Comparison of ENCODE assay signal across 17 cellular contexts in the genomic region with DNA sequence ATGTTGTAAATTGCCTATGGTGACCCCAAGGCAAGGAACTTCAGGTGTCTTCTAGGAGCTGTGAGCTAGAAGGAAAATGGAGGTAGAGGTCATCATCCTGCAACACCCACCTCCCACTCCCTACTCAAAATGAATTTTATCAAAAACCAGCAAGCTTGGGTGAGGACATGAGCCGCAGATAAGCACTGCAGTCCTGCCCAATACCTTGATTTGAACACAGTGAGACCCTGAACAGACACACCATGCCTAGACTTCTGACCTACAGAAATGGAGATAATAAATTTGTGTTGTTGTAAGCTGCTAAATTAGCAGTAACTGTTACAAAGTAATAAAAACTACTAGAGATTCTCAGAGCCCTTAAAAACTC. TPM values are rescaled to one million over a fixed set of nuclear protein-coding genes. Genes with fewer than 3 reads are reported as not detected.
A peak's percentile ranks its signal among the peaks of the same experiment; 100 is the strongest.
DNase-seq lines count a peak whose midpoint lies in the region; TF ChIP-seq lines count a peak whose summit lies in the region.
"Had no signal": no experiment of that assay in that cellular context is flagged by ENCODE, and none has a peak within 500 bp of the region (broad histone marks: within the 10 kb centered on the region; RNA-seq: fewer than 3 reads in every experiment).

No MANE protein-coding gene starts in this region.

- H3K9me3 Mint-ChIP-seq in activated naive CD4-positive, alpha-beta T cell treated with anti-CD3 and anti-CD28 coated beads, Interleukin-2, amount 50 U/mL, for 24 hours, result no peaks in the 10 kb centered on the region
- H3K9me3 Mint-ChIP-seq in activated T-helper 2 cell treated with anti-CD3 and anti-CD28 coated beads, Interferon-gamma antibody, Interleukin-2, Interleukin-4, amounts not matched to agents 10 μg/mL and 5 μg/mL and 100 μg/mL, durations not matched to agents 14 hours and 24 hours and 36 hours, result no peaks in the 10 kb centered on the region
- H3K9me3 Mint-ChIP-seq in immature natural killer cell, result no peaks in the 10 kb centered on the region

- no peaks in the 10 kb centered on the region for H3K27me3 Mint-ChIP-seq in activated naive CD4-positive, alpha-beta T cell treated with anti-CD3 and anti-CD28 coated beads, Interleukin-2, amount 50 U/mL, for 24 hours
- no peaks in the 10 kb centered on the region for H3K27me3 Mint-ChIP-seq in activated T-helper 2 cell treated with anti-CD3 and anti-CD28 coated beads, Interferon-gamma antibody, Interleukin-2, Interleukin-4, amounts not matched to agents 10 μg/mL and 5 μg/mL and 100 μg/mL, durations not matched to agents 14 hours and 24 hours and 36 hours (ENCODE audit: low read depth)
- peaks cover 0 to 4% (median 2%) of the 10 kb centered on the region in 3 donors for H3K27me3 Mint-ChIP-seq in immature natural killer cell (ENCODE audit: low read depth in 3 of 3)

- no peak overlapping the region for H3K4me3 Mint-ChIP-seq in activated naive CD4-positive, alpha-beta T cell treated with anti-CD3 and anti-CD28 coated beads, Interleukin-2, amount 50 U/mL, for 24 hours
- H3K4me3 Mint-ChIP-seq in activated T-helper 2 cell treated with anti-CD3 and anti-CD28 coated beads, Interferon-gamma antibody, Interleukin-2, Interleukin-4, amounts not matched to agents 10 μg/mL and 5 μg/mL and 100 μg/mL, durations not matched to agents 14 hours and 24 hours and 36 hours (ENCODE audit: low read depth), result no peak overlapping the region
- peak overlapping the region; percentile 2 to 49 (median 42) for H3K4me3 Mint-ChIP-seq in immature natural killer cell

- no peak for TF ChIP-seq CTCF in foreskin fibroblast (IDR thresholded peaks at IDR 0.05; ENCODE audit: low read depth, low read length)
- TF ChIP-seq CTCF in GM10266 (IDR thresholded peaks at IDR 0.05; ENCODE audit: control insufficient read depth, insufficient read depth, low read depth, missing control alignments), result no peak

- intact Hi-C loops in activated T-helper 2 cell treated with anti-CD3 and anti-CD28 coated beads, Interferon-gamma antibody, Interleukin-2, Interleukin-4, amounts not matched to agents 10 μg/mL and 5 μg/mL and 100 μg/mL, durations not matched to agents 14 hours and 24 hours and 36 hours (cut with micrococcal nuclease), result no loop called here

- no peak for DNase-seq in activated naive CD4-positive, alpha-beta T cell (lab: John Stamatoyannopoulos, UW)
- DNase-seq in activated T-helper 2 cell treated with anti-CD3 and anti-CD28 coated beads, Interferon-gamma antibody, Interleukin-2, Interleukin-4, amounts not matched to agents 10 μg/mL and 5 μg/mL and 100 μg/mL, durations not matched to agents 14 hours and 24 hours and 36 hours (ENCODE audit: low spot score), result no peak
- DNase-seq in immature natural killer cell, result no peak
- DNase-seq in activated effector memory CD4-positive, alpha-beta T cell treated with Interleukin-2 at 50 U/mL for 16 hours, result no peak
- no peak for DNase-seq in foreskin fibroblast
- no peak for DNase-seq in GM10266 (ENCODE audit: extremely low spot score)
- DNase-seq: DMS79, KG1, MV-4-11, NCI-H1694 treated with DMSO at 0.1 percent for 48 hours, NCI-H2227 treated with DMSO at 0.1 percent for 48 hours, NCI-H510A treated with DMSO at 0.1 percent for 48 hours, NCI-H774, SHP77 had no signal

- H3K36me3 Mint-ChIP-seq in activated naive CD4-positive, alpha-beta T cell treated with anti-CD3 and anti-CD28 coated beads, Interleukin-2, amount 50 U/mL, for 24 hours, result peaks cover 16% of the 10 kb centered on the region
- H3K36me3 Mint-ChIP-seq in activated T-helper 2 cell treated with anti-CD3 and anti-CD28 coated beads, Interferon-gamma antibody, Interleukin-2, Interleukin-4, amounts not matched to agents 10 μg/mL and 5 μg/mL and 100 μg/mL, durations not matched to agents 14 hours and 24 hours and 36 hours (ENCODE audit: low read depth), result peaks cover 44% of the 10 kb centered on the region
- H3K36me3 Mint-ChIP-seq in immature natural killer cell, result peaks cover 0 to 14% (median 6%) of the 10 kb centered on the region in 3 donors

- H3K27ac Mint-ChIP-seq in activated naive CD4-positive, alpha-beta T cell treated with anti-CD3 and anti-CD28 coated beads, Interleukin-2, amount 50 U/mL, for 24 hours, result peak overlapping the region; percentile 52
- peak overlapping the region; percentile 9 for H3K27ac Mint-ChIP-seq in activated T-helper 2 cell treated with anti-CD3 and anti-CD28 coated beads, Interferon-gamma antibody, Interleukin-2, Interleukin-4, amounts not matched to agents 10 μg/mL and 5 μg/mL and 100 μg/mL, durations not matched to agents 14 hours and 24 hours and 36 hours
- H3K27ac Mint-ChIP-seq in immature natural killer cell, result peak overlapping the region; percentile 66 to 97 (median 88)

- peaks cover 81% of the 10 kb centered on the region for H3K4me1 Mint-ChIP-seq in activated naive CD4-positive, alpha-beta T cell treated with anti-CD3 and anti-CD28 coated beads, Interleukin-2, amount 50 U/mL, for 24 hours
- H3K4me1 Mint-ChIP-seq in activated T-helper 2 cell treated with anti-CD3 and anti-CD28 coated beads, Interferon-gamma antibody, Interleukin-2, Interleukin-4, amounts not matched to agents 10 μg/mL and 5 μg/mL and 100 μg/mL, durations not matched to agents 14 hours and 24 hours and 36 hours (ENCODE audit: low read depth), result peaks cover 60% of the 10 kb centered on the region
- H3K4me1 Mint-ChIP-seq in immature natural killer cell, result peaks cover 93 to 100% of the 10 kb centered on the region in 2 donors

- no peak overlapping the region for H3K4me3 ChIP-seq in foreskin fibroblast (ENCODE audit: low read depth in 1 of 2, low read length in 2 of 2)
- H3K4me3 ChIP-seq: BLaER1 treated with 17β-estradiol and CSF1 and Interleukin-3, amounts not matched to agents 10 nM and 100 nM; HAP-1 had no signal

RNA-seq across cellular contexts. Expression of a gene that starts 13.4 kb away (rescaled TPM):
- total RNA-seq in activated T-helper 2 cell treated with anti-CD3 and anti-CD28 coated beads, Interferon-gamma antibody, Interleukin-2, Interleukin-4, amounts not matched to agents 10 μg/mL and 5 μg/mL and 100 μg/mL, durations not matched to agents 14 hours and 24 hours and 36 hours, result 48.6 and 49.3 TPM in 2 replicates
- 10 to 100 TPM in 2 of 3 donors, 1 to 10 TPM in 1; 10.0 to 18.1 (median 10.7) TPM for polyA plus RNA-seq in immature natural killer cell

Comparison
In these comparisons a context has a peak if more than half of its experiments do, and no peak if none do; other contexts are left out.
1. H3K27ac Mint-ChIP-seq: peak in every context shown above with its lines; median percentile 88 in immature natural killer cell; 52 in activated naive CD4-positive, alpha-beta T cell treated with anti-CD3 and anti-CD28 coated beads, Interleukin-2, amount 50 U/mL, for 24 hours; 9 in activated T-helper 2 cell treated with anti-CD3 and anti-CD28 coated beads, Interferon-gamma antibody, Interleukin-2, Interleukin-4, amounts not matched to agents 10 μg/mL and 5 μg/mL and 100 μg/mL, durations not matched to agents 14 hours and 24 hours and 36 hours.
2. H3K4me3 Mint-ChIP-seq: peak in immature natural killer cell (5 of 5); none in activated naive CD4-positive, alpha-beta T cell treated with anti-CD3 and anti-CD28 coated beads, Interleukin-2, amount 50 U/mL, for 24 hours (single experiment) and activated T-helper 2 cell treated with anti-CD3 and anti-CD28 coated beads, Interferon-gamma antibody, Interleukin-2, Interleukin-4, amounts not matched to agents 10 μg/mL and 5 μg/mL and 100 μg/mL, durations not matched to agents 14 hours and 24 hours and 36 hours (single experiment).